ENCODE assay signal across 29 cellular contexts in genomic region chr10:74013004-74013403, GRCh38. TPM values are rescaled to one million over a fixed set of nuclear protein-coding genes. Genes with fewer than 3 reads are reported as not detected.
DNase-seq lines count a peak whose midpoint lies in the region; ATAC-seq and TF ChIP-seq lines count a peak whose summit lies in the region.
"Had no signal": no experiment of that assay in that cellular context is flagged by ENCODE, and none has a peak within 500 bp of the region (broad histone marks: within the 10 kb centered on the region; RNA-seq: fewer than 3 reads in every experiment).

No MANE protein-coding gene starts in this region.

- no peaks in the 10 kb centered on the region for H3K9me3 Mint-ChIP-seq in immature natural killer cell
- H3K9me3 Mint-ChIP-seq: activated naive CD4-positive, alpha-beta T cell treated with anti-CD3 and anti-CD28 coated beads for 36 hours; activated T-cell treated with anti-CD3 and anti-CD28 coated beads, Interleukin-2, amount 50 U/mL, for 24 hours; IgD-negative memory B cell; neural crest cell had no signal

- intact Hi-C loops in right cardiac atrium (cut with DNase I), result loop anchor here in 1 of 4 donors (10.0 kb wide), 1 partner anchor 52 kb away; no protein-coding TSS in a partner anchor

- POLR2A ChIA-PET in HEK293T (lab: Yijun Ruan, JAX), result no interaction called here

- CTCF ChIA-PET in HEK293T (lab: Yijun Ruan, JAX), result interaction anchor here (1.8 kb wide), 1 partner anchor 13 kb away, joined by 9 read pairs; no protein-coding TSS in a partner anchor

- no peaks in the 10 kb centered on the region for H3K27me3 Mint-ChIP-seq in immature natural killer cell (ENCODE audit: low read depth in 3 of 3)
- H3K27me3 Mint-ChIP-seq: activated T-cell treated with anti-CD3 and anti-CD28 coated beads, Interleukin-2, amount 50 U/mL, for 24 hours; IgD-negative memory B cell had no signal

- H3K9ac ChIP-seq in GM23248 (no peak overlapping the region), SU-DHL-6 (ENCODE audit: low read length) (no peak overlapping the region; the same call in 1 of the 2 replicates), smooth muscle cell (ENCODE audit: low read depth) (no peak overlapping the region)

- peak overlapping the region; percentile 15 for H3K4me2 ChIP-seq in GM23248 (ENCODE audit: unreplicated experiment)
- peak overlapping the region; percentile 50 for H3K4me2 ChIP-seq in SU-DHL-6 (ENCODE audit: low read depth, low read length, poor library complexity, severe bottlenecking)
- peak overlapping the region; percentile 79 for H3K4me2 ChIP-seq in smooth muscle cell
- H3K4me2 ChIP-seq: hepatocyte had no signal

- H3F3A ChIP-seq in GM23248 (ENCODE audit: insufficient read depth) (peaks cover 61% of the 10 kb centered on the region), SU-DHL-6 (ENCODE audit: insufficient read depth) (peaks cover 31% of the 10 kb centered on the region), smooth muscle cell (ENCODE audit: low read depth) (peaks cover 35% of the 10 kb centered on the region)

- H3K9me2 ChIP-seq in GM23248 (ENCODE audit: insufficient read depth) (no peaks in the 10 kb centered on the region), SU-DHL-6 (replicated peaks; ENCODE audit: insufficient read depth, low read length) (no peaks in the 10 kb centered on the region)

- no peaks in the 10 kb centered on the region for H3K27me3 ChIP-seq in GM23248 (replicated peaks; ENCODE audit: insufficient read depth)
- H3K27me3 ChIP-seq in SU-DHL-6 (ENCODE audit: low read length), result no peaks in the 10 kb centered on the region
- no peaks in the 10 kb centered on the region for H3K27me3 ChIP-seq in smooth muscle cell (ENCODE audit: low read depth)
- no peaks in the 10 kb centered on the region for H3K27me3 ChIP-seq in right cardiac atrium (ENCODE audit: control insufficient read depth, insufficient read depth)
- H3K27me3 ChIP-seq: hepatocyte, MG63, tibial nerve had no signal

- H3K27ac ChIP-seq in GM23248 (peak overlapping the region; percentile 57; the same call in 1 of the 2 replicates), SU-DHL-6 (ENCODE audit: low read depth, low read length) (peak overlapping the region; percentile 89; the same call in 1 of the 2 replicates), smooth muscle cell (ENCODE audit: low read depth) (peak overlapping the region; percentile 60), right cardiac atrium (ENCODE audit: low read length) (no peak overlapping the region)
- H3K27ac ChIP-seq: epithelial cell of prostate, hepatocyte, left ventricle myocardium inferior, prostate gland, RWPE1 had no signal

- peaks cover 63 to 70% of the 10 kb centered on the region in 2 donors for H3K4me1 Mint-ChIP-seq in immature natural killer cell

- H3K36me3 ChIP-seq in GM23248 (ENCODE audit: low read depth) (0 out of 2 replicates have a peak, but pooled peaks cover 6% of the 10 kb centered on the region), SU-DHL-6 (ENCODE audit: low read length) (no peaks in the 10 kb centered on the region), smooth muscle cell (ENCODE audit: low read depth) (no peaks in the 10 kb centered on the region)
- H3K36me3 ChIP-seq: prostate gland, tibial nerve had no signal

- 87 to 98% methylated on average over 1 of the region's 1 CpG for WGBS in GM23248 (ENCODE audit: low coverage in 1 of 2, low lambda C conversion rate in 2 of 2, missing lambda C conversion rate in 2 of 2), 2 experiments
- 86% methylated on average over 1 of the region's 1 CpG for WGBS in smooth muscle cell (ENCODE audit: low lambda C conversion rate)
- 87% methylated on average over 1 of the region's 1 CpG for WGBS in right cardiac atrium

- H3K9me3 ChIP-seq in GM23248 (ENCODE audit: low read depth) (no peaks in the 10 kb centered on the region), SU-DHL-6 (ENCODE audit: insufficient read depth, low read length) (no peaks in the 10 kb centered on the region), smooth muscle cell (replicated peaks; ENCODE audit: low read depth) (no peaks in the 10 kb centered on the region), right cardiac atrium (ENCODE audit: control insufficient read depth, low read length) (no peaks in the 10 kb centered on the region)
- H3K9me3 ChIP-seq: left ventricle myocardium inferior, MG63, prostate gland, tibial nerve had no signal

- DNase-seq in GM23248 (no peak), immature natural killer cell (no peak), smooth muscle cell (lab: John Stamatoyannopoulos, UW; ENCODE audit: unreplicated experiment) (no peak), HEK293T (ENCODE audit: extremely low spot score) (no peak), right cardiac atrium (no peak)
- no peak for DNase-seq in activated CD8-positive, alpha-beta memory T cell treated with anti-CD3 and anti-CD28 coated beads, Interleukin-2, amount 50 U/mL, for 4 hours
- DNase-seq: activated CD4-positive, CD25-positive, alpha-beta regulatory T cell; activated naive CD4-positive, alpha-beta T cell treated with anti-CD3 and anti-CD28 coated beads for 36 hours; activated T-cell treated with anti-CD3 and anti-CD28 coated beads, Interleukin-2, amount 50 U/mL, for 24 hours; central memory CD4-positive, alpha-beta T cell; DMS79 treated with DMSO at 0.1 percent for 48 hours; foreskin melanocyte; GOT3; left ventricle myocardium inferior; MG63; NCI-H1436; NCI-H510A treated with DMSO at 0.1 percent for 48 hours; stimulated activated CD4-positive, alpha-beta T cell treated with anti-CD3 and anti-CD28 coated beads, Interleukin-2, amount 100 ng/mL, for 48 hours; stimulated activated naive CD4-positive, alpha-beta T cell; T1000 had no signal

- in situ Hi-C loops in GM23248 (cut with MboI), result no loop called here

- H4K20me1 ChIP-seq in GM23248 (ENCODE audit: insufficient read depth) (peaks cover 26% of the 10 kb centered on the region; the same call in 1 of the 2 replicates), SU-DHL-6 (ENCODE audit: low read depth, low read length) (no peaks in the 10 kb centered on the region), smooth muscle cell (ENCODE audit: low read depth) (peaks cover 98% of the 10 kb centered on the region)

- H3K4me3 ChIP-seq in GM23248 (no peak overlapping the region), SU-DHL-6 (ENCODE audit: insufficient read depth, low read length, poor library complexity, severe bottlenecking) (no peak overlapping the region), smooth muscle cell (no peak overlapping the region), right cardiac atrium (ENCODE audit: low read length) (no peak overlapping the region)
- H3K4me3 ChIP-seq: hepatocyte, left ventricle myocardium inferior, MG63, prostate gland, tibial nerve had no signal

- peaks cover 59% of the 10 kb centered on the region for H3K4me1 ChIP-seq in GM23248 (ENCODE audit: insufficient read depth)
- H3K4me1 ChIP-seq in smooth muscle cell (ENCODE audit: low read depth), result peaks cover 35% of the 10 kb centered on the region
- peaks cover 7% of the 10 kb centered on the region for H3K4me1 ChIP-seq in right cardiac atrium (ENCODE audit: control insufficient read depth, insufficient read depth, low read length)
- H3K4me1 ChIP-seq: prostate gland had no signal

- ATAC-seq in GM18498 (IDR thresholded peaks at IDR 0.05; ENCODE audit: unreplicated experiment), result no peak
- ATAC-seq in right cardiac atrium, result no peak

- no peak overlapping the region for H2AFZ ChIP-seq in GM23248
- H2AFZ ChIP-seq in SU-DHL-6 (ENCODE audit: low read depth, low read length, severe bottlenecking), result no peak overlapping the region
- H2AFZ ChIP-seq in smooth muscle cell (ENCODE audit: low read depth), result no peak overlapping the region
- H2AFZ ChIP-seq: hepatocyte had no signal

- H3K27ac Mint-ChIP-seq in immature natural killer cell, result peak overlapping the region; percentile 29 to 80 (median 58)
- H3K27ac Mint-ChIP-seq: activated naive CD4-positive, alpha-beta T cell treated with anti-CD3 and anti-CD28 coated beads for 36 hours; activated T-cell treated with anti-CD3 and anti-CD28 coated beads, Interleukin-2, amount 50 U/mL, for 24 hours; IgD-negative memory B cell had no signal

- TF ChIP-seq CTCF in SU-DHL-6 (IDR thresholded peaks at IDR 0.05; ENCODE audit: insufficient read depth, low read length, poor library complexity, severe bottlenecking), result no peak
- TF ChIP-seq CTCF in smooth muscle cell (IDR thresholded peaks at IDR 0.05; ENCODE audit: borderline replicate concordance, insufficient read depth, poor library complexity, severe bottlenecking), result no peak

- H3K79me2 ChIP-seq in GM23248 (ENCODE audit: insufficient read depth), result peaks cover 98% of the 10 kb centered on the region
- H3K79me2 ChIP-seq in SU-DHL-6 (ENCODE audit: insufficient read depth, low read length), result peaks cover 48% of the 10 kb centered on the region; the same call in 1 of the 2 replicates
- peaks cover 98% of the 10 kb centered on the region for H3K79me2 ChIP-seq in smooth muscle cell (ENCODE audit: low read depth)

- peak overlapping the region in 2 of 5 donors; percentile 34 to 39 for H3K4me3 Mint-ChIP-seq in immature natural killer cell
- H3K4me3 Mint-ChIP-seq: activated naive CD4-positive, alpha-beta T cell treated with anti-CD3 and anti-CD28 coated beads for 36 hours; activated T-cell treated with anti-CD3 and anti-CD28 coated beads, Interleukin-2, amount 50 U/mL, for 24 hours; neural crest cell had no signal

- peaks cover 0 to 4% (median 3%) of the 10 kb centered on the region in 3 donors for H3K36me3 Mint-ChIP-seq in immature natural killer cell

TF ChIP-seq in HEK293T, 16 proteins besides CTCF, POLR2A, EP300 and RAD21:
- no peak for TF ChIP-seq ZNF384 (IDR thresholded peaks at IDR 0.05)
- TF ChIP-seq ARNT (IDR thresholded peaks at IDR 0.05), result no peak
- TF ChIP-seq NFRKB (IDR thresholded peaks at IDR 0.05), result no peak
- TF ChIP-seq HDGF (IDR thresholded peaks at IDR 0.05; ENCODE audit: borderline replicate concordance), result no peak

RNA-seq across cellular contexts. Expression of gene VCL, which starts 15.1 kb away (rescaled TPM):
- total RNA-seq in GM23248 (2014; rRNA removed; shearing (Covaris generic)), result 235 and 265 TPM in 2 replicates
- polyA plus RNA-seq in GM23248 (2016; fragmentation: Nextera tagmentation; extraction: Ambion mirVana), result 177 and 180 TPM in 2 replicates
- polyA plus RNA-seq in immature natural killer cell, result 10 to 100 TPM; 38.6 to 95.0 (median 55.9) TPM
- 187 and 190 TPM in 2 replicates for total RNA-seq in smooth muscle cell
- polyA plus RNA-seq in smooth muscle cell, result 128 TPM in 2 replicates
- total RNA-seq in right cardiac atrium, result 100 to 1,000 TPM; 203 to 246 (median 224) TPM
- 74.6 TPM for polyA plus RNA-seq in right cardiac atrium

Comparison
In these comparisons a context has a peak if more than half of its experiments do, and no peak if none do; other contexts are left out.
1. H3K4me2 ChIP-seq: peak in every context shown above with its lines; median percentile 79 in smooth muscle cell; 50 in SU-DHL-6; 15 in GM23248.